In genomic region chr5:103546858-103547257, GRCh38 we compare ENCODE assay signal across 22 cellular contexts. TPM values are rescaled to one million over a fixed set of nuclear protein-coding genes. Genes with fewer than 3 reads are reported as not detected.
DNase-seq lines count a peak whose midpoint lies in the region; ATAC-seq and TF ChIP-seq lines count a peak whose summit lies in the region.
"Had no signal": no experiment of that assay in that cellular context is flagged by ENCODE, and none has a peak within 500 bp of the region (broad histone marks: within the 10 kb centered on the region; RNA-seq: fewer than 3 reads in every experiment).

No MANE protein-coding gene starts in this region.

- ATAC-seq in GM18858 (IDR thresholded peaks at IDR 0.05; ENCODE audit: unreplicated experiment) (peak; percentile 43), GM21390 (IDR thresholded peaks at IDR 0.05; ENCODE audit: unreplicated experiment) (peak; percentile 59), HG02938 (IDR thresholded peaks at IDR 0.05; ENCODE audit: unreplicated experiment) (peak; percentile 61), left lung (peak; percentile 96), GM19455 (IDR thresholded peaks at IDR 0.05; ENCODE audit: unreplicated experiment) (no peak)
- no peak for ATAC-seq in stimulated activated memory B cell treated with anti-CD40 and anti-IgM and Interleukin-4, amounts not matched to agents 10 μg/mL and 1 μg/mL and 100 μg/mL, for 72 hours
- ATAC-seq: T-cell had no signal

- H3K9me3 Mint-ChIP-seq in stimulated activated memory B cell treated with anti-CD40 and anti-IgM and Interleukin-4, amounts not matched to agents 10 μg/mL and 1 μg/mL and 100 μg/mL, for 72 hours = no peaks in the 10 kb centered on the region
- H3K9me3 Mint-ChIP-seq: activated naive CD8-positive, alpha-beta T cell treated with anti-CD3 and anti-CD28 coated beads for 36 hours; activated T-helper 2 cell treated with anti-CD3 and anti-CD28 coated beads, Interferon-gamma antibody, Interleukin-2, Interleukin-4, amounts not matched to agents 10 μg/mL and 5 μg/mL and 100 μg/mL, durations not matched to agents 14 hours and 24 hours and 36 hours; IgD-negative memory B cell; T-cell; type B pancreatic cell had no signal

- no peaks in the 10 kb centered on the region for H3K4me1 ChIP-seq in left lung
- H3K4me1 ChIP-seq: ascending aorta, SJCRH30 had no signal

- peaks cover 0 to 9% of the 10 kb centered on the region in 2 donors for H3K36me3 ChIP-seq in left lung
- H3K36me3 ChIP-seq: SJCRH30 had no signal

- DNase-seq in left lung (no peak), midbrain (lab: John Stamatoyannopoulos, UW) (no peak)
- DNase-seq in activated CD4-positive, CD25-positive, alpha-beta regulatory T cell treated with anti-CD3 and anti-CD28 coated beads, Interleukin-2, amount 50 U/mL, for 72 hours = no peak
- DNase-seq: activated CD4-positive, alpha-beta T cell treated with anti-CD3 and anti-CD28 coated beads, Interleukin-2, amount 50 U/mL, for 48 hours; activated CD4-positive, CD25-positive, alpha-beta regulatory T cell; activated CD8-positive, alpha-beta memory T cell treated with anti-CD3 and anti-CD28 coated beads, Interleukin-2, amount 50 U/mL, for 4 hours; activated naive CD8-positive, alpha-beta T cell treated with anti-CD3 and anti-CD28 coated beads for 36 hours; mammary epithelial cell; NCI-H2107; NCI-H526; T-cell had no signal

- no peaks in the 10 kb centered on the region for H3K27me3 Mint-ChIP-seq in stimulated activated memory B cell treated with anti-CD40 and anti-IgM and Interleukin-4, amounts not matched to agents 10 μg/mL and 1 μg/mL and 100 μg/mL, for 72 hours
- H3K27me3 Mint-ChIP-seq: activated naive CD8-positive, alpha-beta T cell treated with anti-CD3 and anti-CD28 coated beads for 36 hours; IgD-negative memory B cell; type B pancreatic cell had no signal

- H3K36me3 Mint-ChIP-seq in stimulated activated memory B cell treated with anti-CD40 and anti-IgM and Interleukin-4, amounts not matched to agents 10 μg/mL and 1 μg/mL and 100 μg/mL, for 72 hours = no peaks in the 10 kb centered on the region
- H3K36me3 Mint-ChIP-seq: IgD-negative memory B cell, T-cell had no signal

- no peak overlapping the region for H3K4me3 ChIP-seq in left lung
- H3K4me3 ChIP-seq: ascending aorta, SJCRH30 had no signal

- intact Hi-C loops in left lung (cut with DNase I) = no loop called here

- no peak overlapping the region for H3K27ac ChIP-seq in left lung
- H3K27ac ChIP-seq: ascending aorta, C4-2B, SJCRH30 had no signal

- H3K27me3 ChIP-seq in left lung = no peaks in the 10 kb centered on the region
- H3K27me3 ChIP-seq: ascending aorta, SJCRH30 had no signal

- no peak for TF ChIP-seq CTCF in left lung (IDR thresholded peaks at IDR 0.05)

- no peak overlapping the region for H3K27ac Mint-ChIP-seq in stimulated activated memory B cell treated with anti-CD40 and anti-IgM and Interleukin-4, amounts not matched to agents 10 μg/mL and 1 μg/mL and 100 μg/mL, for 72 hours
- H3K27ac Mint-ChIP-seq: activated naive CD8-positive, alpha-beta T cell treated with anti-CD3 and anti-CD28 coated beads for 36 hours; activated T-helper 2 cell treated with anti-CD3 and anti-CD28 coated beads, Interferon-gamma antibody, Interleukin-2, Interleukin-4, amounts not matched to agents 10 μg/mL and 5 μg/mL and 100 μg/mL, durations not matched to agents 14 hours and 24 hours and 36 hours; IgD-negative memory B cell; T-cell; type B pancreatic cell had no signal

- H3K9me3 ChIP-seq in left lung = no peaks in the 10 kb centered on the region
- H3K9me3 ChIP-seq: ascending aorta, SJCRH30 had no signal

- H3K4me1 Mint-ChIP-seq in stimulated activated memory B cell treated with anti-CD40 and anti-IgM and Interleukin-4, amounts not matched to agents 10 μg/mL and 1 μg/mL and 100 μg/mL, for 72 hours = no peaks in the 10 kb centered on the region
- H3K4me1 Mint-ChIP-seq: activated naive CD8-positive, alpha-beta T cell treated with anti-CD3 and anti-CD28 coated beads for 36 hours; IgD-negative memory B cell; T-cell had no signal

- H3K4me3 Mint-ChIP-seq in stimulated activated memory B cell treated with anti-CD40 and anti-IgM and Interleukin-4, amounts not matched to agents 10 μg/mL and 1 μg/mL and 100 μg/mL, for 72 hours = no peak overlapping the region
- H3K4me3 Mint-ChIP-seq: activated naive CD8-positive, alpha-beta T cell treated with anti-CD3 and anti-CD28 coated beads for 36 hours; IgD-negative memory B cell; T-cell; type B pancreatic cell had no signal

RNA-seq across cellular contexts. Expression of gene NUDT12, which starts 15.7 kb away (rescaled TPM):
- total RNA-seq in left lung = 10 to 100 TPM; 11.2 to 15.6 TPM

Comparison
In these comparisons a context has a peak if more than half of its experiments do, and no peak if none do; other contexts are left out.
1. ATAC-seq: peak in GM18858 (single experiment), GM21390 (single experiment), HG02938 (single experiment) and left lung (single experiment); none in GM19455 (single experiment) and stimulated activated memory B cell treated with anti-CD40 and anti-IgM and Interleukin-4, amounts not matched to agents 10 μg/mL and 1 μg/mL and 100 μg/mL, for 72 hours (single experiment).